In the genomic region with DNA sequence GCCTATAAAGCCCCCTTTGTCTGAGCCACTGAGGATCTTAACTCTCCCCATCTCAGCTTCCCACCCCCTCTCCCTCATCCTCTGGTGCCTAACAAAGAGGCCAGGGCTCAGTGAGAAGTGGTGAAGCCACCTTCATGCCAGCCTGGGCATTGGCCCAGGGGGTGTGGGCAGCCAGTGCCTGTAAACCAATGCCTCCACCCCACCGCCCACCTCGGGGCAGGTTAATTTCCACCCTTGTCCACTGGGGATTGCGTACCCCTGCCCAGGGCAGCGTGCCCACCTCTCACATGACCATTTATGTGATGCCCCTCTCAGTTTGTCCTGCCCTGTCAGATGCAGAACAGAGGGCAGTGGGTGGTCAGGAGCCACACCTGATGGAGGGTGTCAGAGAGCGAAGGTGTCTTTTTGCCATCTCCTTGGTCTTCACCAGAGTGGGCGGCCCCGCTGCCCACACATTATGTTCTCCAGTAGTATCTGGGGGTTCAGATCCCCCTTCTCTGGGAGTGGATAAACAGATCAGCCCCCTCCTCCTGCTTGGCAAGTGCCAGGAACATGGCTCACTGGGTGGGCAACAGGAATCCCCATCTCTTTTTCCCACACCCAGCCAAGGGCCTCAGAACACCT, we compare ENCODE assay signal across 1 cellular context.
TF ChIP-seq lines count a peak whose summit lies in the region.

No MANE protein-coding gene starts in this region.

TF ChIP-seq in H1, 55 proteins besides CTCF, POLR2A, EP300 and RAD21:
- TF ChIP-seq CTBP2 (IDR thresholded peaks at IDR 0.05; ENCODE audit: borderline replicate concordance, insufficient read depth, insufficient read length, low read length) (no peak), BACH1 (IDR thresholded peaks at IDR 0.05; ENCODE audit: low read length) (no peak)
